10 cellular contexts compared by ENCODE assay signal in the genomic region with DNA sequence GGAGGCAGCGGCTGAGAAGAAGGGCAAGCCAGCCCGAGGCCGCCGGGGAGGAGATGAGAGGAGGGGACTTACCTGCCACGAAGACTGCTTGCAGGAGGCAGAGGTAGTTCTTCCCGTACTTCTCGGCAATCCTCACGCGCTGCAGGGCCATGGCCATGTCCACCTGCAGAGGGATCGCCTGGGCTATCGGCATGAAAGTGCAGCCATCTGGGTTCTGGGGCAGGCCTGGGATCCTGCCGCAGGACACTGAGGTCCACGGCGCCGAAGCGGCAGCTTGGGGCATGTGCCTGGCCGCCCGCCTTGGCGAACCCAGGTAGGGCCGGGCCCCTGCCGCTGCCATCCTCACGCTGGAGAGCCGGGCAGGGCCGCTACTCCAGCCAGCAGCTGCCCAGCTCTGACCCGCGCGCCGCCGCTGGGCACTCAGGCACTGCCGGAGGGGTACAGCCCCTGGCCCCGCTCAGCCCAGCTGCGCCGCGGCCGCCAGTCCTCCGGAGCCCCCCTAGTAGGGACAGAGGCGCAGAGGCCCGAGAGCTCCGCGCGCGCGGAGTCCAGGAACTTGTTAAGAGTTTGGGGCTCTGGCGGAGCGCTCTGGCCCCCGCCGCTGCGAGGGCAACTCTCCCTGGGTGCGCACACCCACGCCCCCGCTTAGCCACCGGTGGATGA. TPM values are rescaled to one million over a fixed set of nuclear protein-coding genes. Genes with fewer than 3 reads are reported as not detected.
A peak's percentile ranks its signal among the peaks of the same experiment; 100 is the strongest.
DNase-seq lines count a peak whose midpoint lies in the region; ATAC-seq and TF ChIP-seq lines count a peak whose summit lies in the region.
"Had no signal": no experiment of that assay in that cellular context is flagged by ENCODE, and none has a peak within 500 bp of the region (broad histone marks: within the 10 kb centered on the region; RNA-seq: fewer than 3 reads in every experiment).

No MANE protein-coding gene starts in this region.

- no peak overlapping the region for H3K27ac Mint-ChIP-seq in activated T-cell treated with anti-CD3 and anti-CD28 coated beads, Interleukin-2, amount 50 U/mL, for 72 hours
- H3K27ac Mint-ChIP-seq in CD4-positive, alpha-beta T cell, result no peak overlapping the region

- intact Hi-C loops in CD4-positive, alpha-beta T cell (cut with DNase I, micrococcal nuclease), result no loop called here

- POLR2A ChIA-PET in CD4-positive, alpha-beta T cell (lab: Charles Lee), result no interaction called here

- H3K27ac ChIP-seq in liver (ENCODE audit: low read depth in 1 of 2, low read length in 2 of 2) (no peak overlapping the region), upper lobe of left lung (no peak overlapping the region)
- no peak overlapping the region for H3K27ac ChIP-seq in effector memory CD4-positive, alpha-beta T cell (ENCODE audit: insufficient read depth, low read length, poor library complexity, severe bottlenecking)
- H3K27ac ChIP-seq in CD4-positive, alpha-beta T cell (ENCODE audit: low read depth, low read length), result no peak overlapping the region
- H3K27ac ChIP-seq: SK-N-MC had no signal

- H3K4me1 Mint-ChIP-seq in activated T-cell treated with anti-CD3 and anti-CD28 coated beads, Interleukin-2, amount 50 U/mL, for 72 hours (ENCODE audit: low read depth), result no peaks in the 10 kb centered on the region
- H3K4me1 Mint-ChIP-seq in CD4-positive, alpha-beta T cell (ENCODE audit: low read depth), result no peaks in the 10 kb centered on the region

- H3K27me3 Mint-ChIP-seq in activated T-cell treated with anti-CD3 and anti-CD28 coated beads, Interleukin-2, amount 50 U/mL, for 72 hours (ENCODE audit: low read depth), result peaks cover 30% of the 10 kb centered on the region
- peaks cover 22% of the 10 kb centered on the region for H3K27me3 Mint-ChIP-seq in CD4-positive, alpha-beta T cell

- H3K4me3 ChIP-seq in cardiac fibroblast (replicated peaks in 1 of 2; ENCODE audit: low read depth in 2 of 2, low read length in 2 of 2), result peak overlapping the region; percentile 22 to 44
- peak overlapping the region in 2 of 3 donors; percentile 45 to 50 for H3K4me3 ChIP-seq in liver (ENCODE audit: low read depth in 1 of 3, low read length in 3 of 3)
- peak overlapping the region in 3 of 4 donors; percentile 18 to 41 (median 36) for H3K4me3 ChIP-seq in upper lobe of left lung
- no peak overlapping the region for H3K4me3 ChIP-seq in effector memory CD4-positive, alpha-beta T cell (ENCODE audit: insufficient read depth, low read depth, low read length, poor library complexity, severe bottlenecking)
- H3K4me3 ChIP-seq: SK-N-MC had no signal

- 3% methylated on average over 52 of the region's 52 CpGs for WGBS in liver
- WGBS in upper lobe of left lung, 2 donors, result 0 to 32% methylated on average over 1 to 33 of the region's 52 CpGs

- H3K9ac ChIP-seq in liver (ENCODE audit: low read depth in 1 of 2, low read length in 2 of 2), result no peak overlapping the region

- peak in 1 of 2 donors; percentile 18 for ATAC-seq in activated T-cell treated with anti-CD3 and anti-CD28 coated beads, Interleukin-2, amount 50 U/mL, for 72 hours (replicated peaks in 1 of 2)
- ATAC-seq in upper lobe of left lung (ENCODE audit: low FRiP score in 2 of 2) (peak in 1 of 2 donors; percentile 34), GM18520 (IDR thresholded peaks at IDR 0.05; ENCODE audit: unreplicated experiment) (no peak)
- no peak for ATAC-seq in CD4-positive, alpha-beta T cell (ENCODE audit: poor library complexity)
- ATAC-seq: effector memory CD8-positive, alpha-beta T cell had no signal

- H3K9me3 ChIP-seq in liver (ENCODE audit: control insufficient read depth in 4 of 4, low read length in 3 of 4), result no peaks in the 10 kb centered on the region
- H3K9me3 ChIP-seq in upper lobe of left lung, result no peaks in the 10 kb centered on the region
- H3K9me3 ChIP-seq in effector memory CD4-positive, alpha-beta T cell (ENCODE audit: control insufficient read depth, low read length), result no peaks in the 10 kb centered on the region
- H3K9me3 ChIP-seq in CD4-positive, alpha-beta T cell (ENCODE audit: control insufficient read depth, low read length), result no peaks in the 10 kb centered on the region

- no peaks in the 10 kb centered on the region for H3K9me3 Mint-ChIP-seq in activated T-cell treated with anti-CD3 and anti-CD28 coated beads, Interleukin-2, amount 50 U/mL, for 72 hours
- no peaks in the 10 kb centered on the region for H3K9me3 Mint-ChIP-seq in CD4-positive, alpha-beta T cell
- H3K9me3 Mint-ChIP-seq: effector memory CD8-positive, alpha-beta T cell had no signal

- H3K4me1 ChIP-seq in liver (ENCODE audit: control insufficient read depth in 4 of 4, insufficient read depth in 4 of 4, low read length in 3 of 4) (peaks cover 0 to 12% (median 1%) of the 10 kb centered on the region in 4 donors), upper lobe of left lung (peaks cover 0 to 14% (median 6%) of the 10 kb centered on the region in 4 donors)
- no peaks in the 10 kb centered on the region for H3K4me1 ChIP-seq in effector memory CD4-positive, alpha-beta T cell (ENCODE audit: control insufficient read depth, insufficient read depth, low read length, poor library complexity, severe bottlenecking)

- TF ChIP-seq CTCF in cardiac fibroblast (IDR thresholded peaks at IDR 0.05; ENCODE audit: low read depth, low read length) (no peak), liver (IDR thresholded peaks at IDR 0.05; ENCODE audit: low read depth, low read length, missing input control) (no peak), upper lobe of left lung (IDR thresholded peaks at IDR 0.05) (no peak)
- no peak for TF ChIP-seq CTCF in CD4-positive, alpha-beta T cell (IDR thresholded peaks at IDR 0.05)

- H3K36me3 Mint-ChIP-seq in activated T-cell treated with anti-CD3 and anti-CD28 coated beads, Interleukin-2, amount 50 U/mL, for 72 hours (ENCODE audit: insufficient read depth in 2 of 2), result no peaks in the 10 kb centered on the region
- H3K36me3 Mint-ChIP-seq in CD4-positive, alpha-beta T cell (ENCODE audit: low read depth), result no peaks in the 10 kb centered on the region

- DNase-seq in activated T-cell treated with anti-CD3 and anti-CD28 coated beads, Interleukin-2, amount 50 U/mL, for 72 hours, result no peak
- DNase-seq in activated T-cell treated with anti-CD3 and anti-CD28 coated beads for 4 hours (no peak), cardiac fibroblast (ENCODE audit: low read depth in 2 of 2) (peak; percentile 0 to 2), upper lobe of left lung (peak in 1 of 2 donors; percentile 64)
- DNase-seq in effector memory CD4-positive, alpha-beta T cell, result no peak
- DNase-seq in CD4-positive, alpha-beta T cell, result no peak
- DNase-seq: effector memory CD8-positive, alpha-beta T cell had no signal

- no peak for TF ChIP-seq EP300 in upper lobe of left lung (IDR thresholded peaks at IDR 0.05)

- no peak for TF ChIP-seq POLR2A in upper lobe of left lung (IDR thresholded peaks at IDR 0.05)

- H3K27me3 ChIP-seq in liver (ENCODE audit: control insufficient read depth in 4 of 4, insufficient read depth in 4 of 4, low read length in 3 of 4) (peaks cover 0 to 3% (median 0%) of the 10 kb centered on the region in 4 donors), upper lobe of left lung (peaks cover 0 to 15% (median 0%) of the 10 kb centered on the region in 4 donors)
- no peaks in the 10 kb centered on the region for H3K27me3 ChIP-seq in effector memory CD4-positive, alpha-beta T cell (replicated peaks; ENCODE audit: control insufficient read depth, insufficient read depth, low read length, poor library complexity, severe bottlenecking)
- peaks cover 7% of the 10 kb centered on the region for H3K27me3 ChIP-seq in CD4-positive, alpha-beta T cell (ENCODE audit: control insufficient read depth, insufficient read depth, low read length)

- H3K36me3 ChIP-seq in liver (ENCODE audit: control insufficient read depth in 4 of 4, insufficient read depth in 3 of 4, low read depth in 1 of 4, low read length in 3 of 4), result no peaks in the 10 kb centered on the region
- H3K36me3 ChIP-seq in upper lobe of left lung, result no peaks in the 10 kb centered on the region
- H3K36me3 ChIP-seq in effector memory CD4-positive, alpha-beta T cell (ENCODE audit: control insufficient read depth, insufficient read depth, low read length), result no peaks in the 10 kb centered on the region

- peak overlapping the region; percentile 58 to 59 for H3K4me3 Mint-ChIP-seq in activated T-cell treated with anti-CD3 and anti-CD28 coated beads, Interleukin-2, amount 50 U/mL, for 72 hours
- no peak overlapping the region for H3K4me3 Mint-ChIP-seq in CD4-positive, alpha-beta T cell

- no peak for TF ChIP-seq RAD21 in liver (IDR thresholded peaks at IDR 0.05)

- CTCF ChIA-PET in CD4-positive, alpha-beta T cell (lab: Charles Lee), result no interaction called here

TF ChIP-seq in liver, 16 proteins besides CTCF, POLR2A, EP300 and RAD21 (continues in another document):
- TF ChIP-seq TAF1 (conservative IDR thresholded peaks at IDR 0.05), result no peak
- no peak for TF ChIP-seq HNF4A (conservative IDR thresholded peaks at IDR 0.05)
- no peak for TF ChIP-seq YY1 (IDR thresholded peaks at IDR 0.05)
- no peak for TF ChIP-seq GABPA (IDR thresholded peaks at IDR 0.05 in 1 of 2, conservative IDR thresholded peaks at IDR 0.05 in 1 of 2)
- no peak for TF ChIP-seq NR2F2 (IDR thresholded peaks at IDR 0.05)
- no peak for TF ChIP-seq JUND (IDR thresholded peaks at IDR 0.05)
- TF ChIP-seq EGR1 (IDR thresholded peaks at IDR 0.05; ENCODE audit: low read depth in 2 of 2), result no peak
- TF ChIP-seq, protein P1, sequence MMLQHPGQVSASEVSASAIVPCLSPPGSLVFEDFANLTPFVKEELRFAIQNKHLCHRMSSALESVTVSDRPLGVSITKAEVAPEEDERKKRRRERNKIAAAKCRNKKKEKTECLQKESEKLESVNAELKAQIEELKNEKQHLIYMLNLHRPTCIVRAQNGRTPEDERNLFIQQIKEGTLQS (IDR thresholded peaks at IDR 0.05), result no peak
- TF ChIP-seq SP1 (IDR thresholded peaks at IDR 0.05), result no peak
- no peak for TF ChIP-seq FOXA2 (IDR thresholded peaks at IDR 0.05)

RNA-seq across cellular contexts. Expression of gene MCF2, which starts 16.0 kb away (rescaled TPM):
- under 1 TPM; 0.37 to 0.46 TPM for total RNA-seq in activated T-cell treated with anti-CD3 and anti-CD28 coated beads, Interleukin-2, amount 50 U/mL, for 72 hours
- total RNA-seq in liver (under 1 TPM; 0.05 to 0.33 TPM), upper lobe of left lung (under 1 TPM in 3 of 6 donors, not detected in 3; 0.11 to 0.49 (median 0.20) TPM)
- polyA plus RNA-seq in liver, result under 1 TPM; 0.03 to 0.11 TPM
- 1 to 10 TPM in 1 of 2 experiments, under 1 TPM in 1; 0.89 to 1.1 TPM for total RNA-seq in CD4-positive, alpha-beta T cell

Comparison
In these comparisons a context has a peak if more than half of its experiments do, and no peak if none do; other contexts are left out.
1. DNase-seq: peak in cardiac fibroblast (2 of 2); none in activated T-cell treated with anti-CD3 and anti-CD28 coated beads, Interleukin-2, amount 50 U/mL, for 72 hours (0 of 2), activated T-cell treated with anti-CD3 and anti-CD28 coated beads for 4 hours (single experiment), effector memory CD4-positive, alpha-beta T cell (0 of 3) and CD4-positive, alpha-beta T cell (0 of 10).